Comparison of ENCODE assay signal across 8 cellular contexts in genomic region chr3:33717616-33717865, GRCh38. TPM values are rescaled to one million over a fixed set of nuclear protein-coding genes. Genes with fewer than 3 reads are reported as not detected.
DNase-seq lines count a peak whose midpoint lies in the region; ATAC-seq and TF ChIP-seq lines count a peak whose summit lies in the region.

No MANE protein-coding gene starts in this region.

- H3K27ac ChIP-seq in CD8-positive, alpha-beta memory T cell (ENCODE audit: low read depth, low read length): peak overlapping the region; percentile 91
- H3K27ac ChIP-seq in neutrophil: peak overlapping the region; percentile 90
- peak overlapping the region; percentile 97 for H3K27ac ChIP-seq in vagina

- peak overlapping the region in 6 of 8 donors; percentile 84 to 100 (median 96) for H3K27ac Mint-ChIP-seq in CD8-positive, alpha-beta memory T cell

- H3K9me3 Mint-ChIP-seq in CD8-positive, alpha-beta memory T cell: no peaks in the 10 kb centered on the region

- peak overlapping the region in 4 of 7 donors; percentile 92 to 99 (median 96) for H3K4me3 Mint-ChIP-seq in CD8-positive, alpha-beta memory T cell

- ATAC-seq in GM19468 (IDR thresholded peaks at IDR 0.05; ENCODE audit: extremely low read depth, unreplicated experiment) (peak; percentile 7), HG03558 (IDR thresholded peaks at IDR 0.05; ENCODE audit: extremely low read depth, unreplicated experiment) (peak; percentile 24)

- POLR2A ChIA-PET in CD8-positive, alpha-beta memory T cell (lab: Charles Lee): interaction anchor here (0.6 to 2.0 kb wide), 4 partner anchors 58 to 277 kb away, joined by 3 to 6 read pairs (median 4); partner anchors contain the start of genes PDCD6IP and UBP1

- H3K4me1 Mint-ChIP-seq in CD8-positive, alpha-beta memory T cell: peaks cover 11 to 21% (median 19%) of the 10 kb centered on the region in 3 donors

- H3K36me3 ChIP-seq in CD8-positive, alpha-beta memory T cell (ENCODE audit: insufficient read depth, low read length): no peaks in the 10 kb centered on the region
- H3K36me3 ChIP-seq in neutrophil: no peaks in the 10 kb centered on the region
- H3K36me3 ChIP-seq in vagina: no peaks in the 10 kb centered on the region

- H3K27me3 Mint-ChIP-seq in CD8-positive, alpha-beta memory T cell: no peaks in the 10 kb centered on the region

- peaks cover 0 to 12% (median 2%) of the 10 kb centered on the region in 3 donors for H3K36me3 Mint-ChIP-seq in CD8-positive, alpha-beta memory T cell

- peaks cover 24% of the 10 kb centered on the region for H3K4me1 ChIP-seq in CD8-positive, alpha-beta memory T cell (ENCODE audit: insufficient read depth, low read length)
- H3K4me1 ChIP-seq in neutrophil (ENCODE audit: control insufficient read depth in 1 of 2, insufficient read depth in 1 of 2, low read depth in 1 of 2, low read length in 1 of 2): peaks cover 15 to 19% of the 10 kb centered on the region in 2 experiments
- peaks cover 15% of the 10 kb centered on the region for H3K4me1 ChIP-seq in vagina

- H3K4me3 ChIP-seq in CD8-positive, alpha-beta memory T cell (ENCODE audit: low read length): peak overlapping the region; percentile 72
- H3K4me3 ChIP-seq in fibroblast of the aortic adventitia (ENCODE audit: low read depth, low read length): peak overlapping the region; percentile 79
- H3K4me3 ChIP-seq in neutrophil (ENCODE audit: low read depth in 1 of 2, low read length in 1 of 2): peak overlapping the region; percentile 67 to 84
- H3K4me3 ChIP-seq in vagina: peak overlapping the region; percentile 71 to 93

- no peak for TF ChIP-seq CTCF in fibroblast of the aortic adventitia (IDR thresholded peaks at IDR 0.05; ENCODE audit: insufficient read depth, low read length)
- no peak for TF ChIP-seq CTCF in neutrophil (IDR thresholded peaks at IDR 0.05)
- no peak for TF ChIP-seq CTCF in vagina (IDR thresholded peaks at IDR 0.05)

- H3K9me3 ChIP-seq in CD8-positive, alpha-beta memory T cell (ENCODE audit: low read length): no peaks in the 10 kb centered on the region
- H3K9me3 ChIP-seq in neutrophil (no peaks in the 10 kb centered on the region), vagina (no peaks in the 10 kb centered on the region)

- H3K27me3 ChIP-seq in CD8-positive, alpha-beta memory T cell (ENCODE audit: insufficient read depth, low read length, poor library complexity, severe bottlenecking): no peaks in the 10 kb centered on the region
- H3K27me3 ChIP-seq in neutrophil (no peaks in the 10 kb centered on the region), vagina (no peaks in the 10 kb centered on the region)

- TF ChIP-seq POLR2A in vagina (IDR thresholded peaks at IDR 0.05): no peak

- intact Hi-C loops in vagina (cut with DNase I): no loop called here

- DNase-seq in CD8-positive, alpha-beta memory T cell: no peak
- DNase-seq in activated CD4-positive, alpha-beta T cell treated with anti-CD3 and anti-CD28 coated beads, Interleukin-2, amount 50 U/mL, for 48 hours: peak; percentile 56 to 69
- DNase-seq in fibroblast of the aortic adventitia (ENCODE audit: low read depth) (peak; percentile 57), vagina (ENCODE audit: extremely low spot score in 2 of 2) (no peak)
- DNase-seq in central memory CD4-positive, alpha-beta T cell: no peak

- CTCF ChIA-PET in CD8-positive, alpha-beta memory T cell (lab: Charles Lee): interaction anchor here (1.0 kb wide), 1 partner anchor 278 kb away, joined by 3 read pairs; the partner anchor contains the start of gene UBP1

RNA-seq across cellular contexts. Expression of gene CLASP2, which starts 0.5 kb away (rescaled TPM):
- 10 to 100 TPM; 47.0 to 53.8 TPM for total RNA-seq in CD8-positive, alpha-beta memory T cell
- polyA plus RNA-seq in CD8-positive, alpha-beta memory T cell: 13.7 TPM
- total RNA-seq in fibroblast of the aortic adventitia (ENCODE audit: low replicate concordance) (54.8 and 56.7 TPM in 2 replicates), vagina (69.5 TPM)

Comparison
In these comparisons a context has a peak if more than half of its experiments do, and no peak if none do; other contexts are left out.
1. DNase-seq: peak in activated CD4-positive, alpha-beta T cell treated with anti-CD3 and anti-CD28 coated beads, Interleukin-2, amount 50 U/mL, for 48 hours (2 of 2) and fibroblast of the aortic adventitia (single experiment); none in CD8-positive, alpha-beta memory T cell (0 of 5), vagina (0 of 2) and central memory CD4-positive, alpha-beta T cell (single experiment).
2. Peak in every context shown above with its lines, with median percentiles within 50 percentile points of each other: H3K27ac ChIP-seq and H3K4me3 ChIP-seq.